20 cellular contexts compared by ENCODE assay signal in genomic region chr7:141290365-141290764, GRCh38.
A peak's percentile ranks its signal among the peaks of the same experiment; 100 is the strongest.
DNase-seq lines count a peak whose midpoint lies in the region; ATAC-seq, FAIRE-seq and TF ChIP-seq lines count a peak whose summit lies in the region.
"Had no signal": no experiment of that assay in that cellular context is flagged by ENCODE, and none has a peak within 500 bp of the region (broad histone marks: within the 10 kb centered on the region; RNA-seq: fewer than 3 reads in every experiment).

No MANE protein-coding gene starts in this region.

- H3K27ac ChIP-seq in HepG2 (ENCODE audit: extremely low read length, insufficient read depth, low read length) (no peak overlapping the region), right lobe of liver (no peak overlapping the region), caudate nucleus (ENCODE audit: low read depth, low read length) (peak overlapping the region; percentile 44)

- DNase-seq in HepG2 (ENCODE audit: low spot score) (no peak), right lobe of liver (no peak), RPMI8226 (peak; percentile 40), caudate nucleus (lab: John Stamatoyannopoulos, UW) (no peak), dedifferentiated amniotic fluid mesenchymal stem cell (ENCODE audit: extremely low spot score) (no peak), progenitor cell of endocrine pancreas (ENCODE audit: low spot score, unreplicated experiment) (no peak)
- DNase-seq: CD4-positive, alpha-beta T cell; CD8-positive, alpha-beta memory T cell; DMS 273 treated with DMSO at 0.1 percent for 48 hours; DMS79; EL; GDM1; HFFc6 had no signal

- TF ChIP-seq POLR2A in HepG2 (IDR thresholded peaks at IDR 0.05; ENCODE audit: insufficient read depth in 1 of 2, low read depth in 2 of 2, low read length in 2 of 2) (no peak), right lobe of liver (IDR thresholded peaks at IDR 0.05) (no peak)

- intact Hi-C loops in HepG2 (cut with micrococcal nuclease; ENCODE audit: unreplicated experiment) (no loop called here), right lobe of liver (cut with DNase I) (no loop called here)

- H3K27me3 Mint-ChIP-seq in progenitor cell of endocrine pancreas, result peaks cover 24% of the 10 kb centered on the region

- H3K27me3 ChIP-seq in HepG2 (ENCODE audit: control insufficient read depth in 1 of 2, insufficient read depth in 2 of 2, low read length in 2 of 2) (peaks cover 0 to 5% of the 10 kb centered on the region in 2 experiments; a peak in 1 of 5 replicates), right lobe of liver (no peaks in the 10 kb centered on the region)

- FAIRE-seq in HepG2 (lab: Jason Lieb, UNC), result no peak
- FAIRE-seq: D721Med, GM12891, GM18507, H54 had no signal

- in situ Hi-C loops in HepG2 (cut with HindIII; ENCODE audit: extremely low pct_ligation_motif_present, low pct_unique_long_range_greater_than_20kb), result no loop called here

- no TSS peak for BruUV-seq in HepG2 (replicated peaks; lab: Mats Ljungman, UMichigan)

- no peak overlapping the region for H3K27ac Mint-ChIP-seq in progenitor cell of endocrine pancreas
- H3K27ac Mint-ChIP-seq: CD14-positive monocyte; CD4-positive, alpha-beta T cell; CD8-positive, alpha-beta memory T cell; GM23338; HFFc6 had no signal

- H3K79me2 ChIP-seq in HepG2 (ENCODE audit: insufficient read depth, low read length), result no peaks in the 10 kb centered on the region

- whole genome bisulfite sequencing in HepG2 (ENCODE audit: low lambda C conversion rate), result 35% methylated on average over 8 of the region's 8 CpGs
- 74% methylated on average over 8 of the region's 8 CpGs for WGBS in right lobe of liver (ENCODE audit: insufficient coverage, low coverage, low lambda C conversion rate, missing lambda C conversion rate)

- H4K20me1 ChIP-seq in HepG2 (ENCODE audit: insufficient read depth, low read length), result no peaks in the 10 kb centered on the region

- no peak overlapping the region for H3K4me2 ChIP-seq in HepG2 (ENCODE audit: low read depth, low read length)
- H3K4me2 ChIP-seq: GM23338 had no signal

- H3K4me3 Mint-ChIP-seq in progenitor cell of endocrine pancreas (ENCODE audit: low read depth), result no peak overlapping the region
- H3K4me3 Mint-ChIP-seq: CD14-positive monocyte; CD4-positive, alpha-beta T cell; CD8-positive, alpha-beta memory T cell; GM23338 had no signal

- H3K4me1 ChIP-seq in HepG2 (ENCODE audit: insufficient read depth, low read length), result no peaks in the 10 kb centered on the region
- no peaks in the 10 kb centered on the region for H3K4me1 ChIP-seq in right lobe of liver
- H3K4me1 ChIP-seq: HAP-1 had no signal

- H3K36me3 ChIP-seq in HepG2 (replicated peaks in 1 of 2; ENCODE audit: control insufficient read depth in 1 of 2, insufficient read depth in 2 of 2, low read length in 2 of 2) (no peaks in the 10 kb centered on the region), right lobe of liver (no peaks in the 10 kb centered on the region)
- H3K36me3 ChIP-seq: HAP-1 had no signal

- CTCF ChIA-PET in HepG2 (lab: Yijun Ruan, JAX; ENCODE audit: low intra/inter-chr PET ratio, low total read pairs), result no interaction called here

- TF ChIP-seq EP300 in HepG2 (IDR thresholded peaks at IDR 0.05; ENCODE audit: low read depth in 2 of 2, low read length in 2 of 2) (no peak), HepG2 (CRISPR knock-in tag; IDR thresholded peaks at IDR 0.05; ENCODE audit: borderline replicate concordance) (no peak)

- H3K36me3 Mint-ChIP-seq in progenitor cell of endocrine pancreas (ENCODE audit: insufficient read depth), result no peaks in the 10 kb centered on the region
- H3K36me3 Mint-ChIP-seq: CD14-positive monocyte; CD8-positive, alpha-beta memory T cell had no signal

- H3K9ac ChIP-seq in HepG2 (ENCODE audit: insufficient read depth, low read depth, low read length), result no peak overlapping the region

- H3K9me3 ChIP-seq in HepG2 (ENCODE audit: low read length) (no peaks in the 10 kb centered on the region), right lobe of liver (no peaks in the 10 kb centered on the region)
- H3K9me3 ChIP-seq: HAP-1 had no signal

- no peak overlapping the region for H2AFZ ChIP-seq in HepG2 (ENCODE audit: low read length)
- H2AFZ ChIP-seq: GM23338 had no signal

- H3K4me3 ChIP-seq in HepG2 (replicated peaks in 1 of 3; ENCODE audit: insufficient read depth in 1 of 3, low read depth in 2 of 3, low read length in 3 of 3) (no peak overlapping the region), right lobe of liver (no peak overlapping the region)
- H3K4me3 ChIP-seq: GM23338, HAP-1 had no signal

- no peak for TF ChIP-seq RAD21 in HepG2 (CRISPR knock-in tag; IDR thresholded peaks at IDR 0.05)

- TF ChIP-seq CTCF in HepG2 (CRISPR knock-in tag; IDR thresholded peaks at IDR 0.05) (no peak), right lobe of liver (IDR thresholded peaks at IDR 0.05) (no peak), progenitor cell of endocrine pancreas (IDR thresholded peaks at IDR 0.05; ENCODE audit: unreplicated experiment) (no peak)

- POLR2A ChIA-PET in HepG2 (lab: Yijun Ruan, JAX), result no interaction called here

- ATAC-seq in HepG2, result no peak
- ATAC-seq in right lobe of liver, result no peak
- ATAC-seq: GM23338 had no signal

- H3K4me1 Mint-ChIP-seq in progenitor cell of endocrine pancreas (ENCODE audit: low read depth), result no peaks in the 10 kb centered on the region

- no peaks in the 10 kb centered on the region for H3K9me3 Mint-ChIP-seq in progenitor cell of endocrine pancreas (ENCODE audit: low read depth)
- H3K9me3 Mint-ChIP-seq: CD4-positive, alpha-beta T cell; GM23338 had no signal

TF ChIP-seq in HepG2, 621 proteins besides CTCF, POLR2A, EP300 and RAD21:
- TF ChIP-seq BHLHE40 (IDR thresholded peaks at IDR 0.05; ENCODE audit: low read length) (no peak), CBFB (CRISPR knock-in tag; IDR thresholded peaks at IDR 0.05) (no peak), ELF1 (CRISPR knock-in tag; IDR thresholded peaks at IDR 0.05) (no peak), ZNF607 (CRISPR knock-in tag; IDR thresholded peaks at IDR 0.05; ENCODE audit: borderline replicate concordance) (no peak), MIER3 (CRISPR knock-in tag; IDR thresholded peaks at IDR 0.05; ENCODE audit: borderline replicate concordance) (no peak), ZNF891 (CRISPR knock-in tag; IDR thresholded peaks at IDR 0.05) (no peak)
- TF ChIP-seq, protein P1, sequence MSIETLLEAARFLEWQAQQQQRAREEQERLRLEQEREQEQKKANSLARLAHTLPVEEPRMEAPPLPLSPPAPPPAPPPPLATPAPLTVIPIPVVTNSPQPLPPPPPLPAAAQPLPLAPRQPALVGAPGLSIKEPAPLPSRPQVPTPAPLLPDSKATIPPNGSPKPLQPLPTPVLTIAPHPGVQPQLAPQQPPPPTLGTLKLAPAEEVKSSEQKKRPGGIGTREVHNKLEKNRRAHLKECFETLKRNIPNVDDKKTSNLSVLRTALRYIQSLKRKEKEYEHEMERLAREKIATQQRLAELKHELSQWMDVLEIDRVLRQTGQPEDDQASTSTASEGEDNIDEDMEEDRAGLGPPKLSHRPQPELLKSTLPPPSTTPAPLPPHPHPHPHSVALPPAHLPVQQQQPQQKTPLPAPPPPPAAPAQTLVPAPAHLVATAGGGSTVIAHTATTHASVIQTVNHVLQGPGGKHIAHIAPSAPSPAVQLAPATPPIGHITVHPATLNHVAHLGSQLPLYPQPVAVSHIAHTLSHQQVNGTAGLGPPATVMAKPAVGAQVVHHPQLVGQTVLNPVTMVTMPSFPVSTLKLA (IDR thresholded peaks at IDR 0.05), result peak; percentile 96
